Comparison of ENCODE assay signal across 21 cellular contexts in the genomic region with DNA sequence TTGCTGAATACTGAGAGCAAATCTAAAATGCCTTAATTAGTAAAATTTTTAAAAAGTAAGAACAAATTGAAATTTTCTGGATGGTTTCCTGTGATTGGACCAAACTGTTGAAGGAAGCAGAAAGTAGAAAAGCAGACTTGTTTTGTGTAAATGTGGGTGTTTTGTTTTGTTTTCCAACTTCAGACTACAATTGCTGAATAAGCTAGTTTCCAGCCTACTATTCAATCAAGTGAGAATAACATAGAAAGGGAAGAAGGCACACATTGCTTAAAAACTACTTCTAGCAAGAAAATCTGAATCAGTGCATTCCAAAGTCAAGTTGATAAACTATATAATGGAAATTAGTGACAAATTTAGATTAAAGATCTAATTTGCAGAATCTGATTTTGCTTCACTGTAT.
"Had no signal": no experiment of that assay in that cellular context is flagged by ENCODE, and none has a peak within 500 bp of the region (broad histone marks: within the 10 kb centered on the region; RNA-seq: fewer than 3 reads in every experiment).

No MANE protein-coding gene starts in this region.

- H3K9ac ChIP-seq: SK-N-SH had no signal

- ATAC-seq: T-cell had no signal

- H3K27ac Mint-ChIP-seq: T-cell had no signal

- H3K36me3 Mint-ChIP-seq: T-cell had no signal

- H3K9me2 ChIP-seq: SK-N-SH had no signal

- H3K4me2 ChIP-seq: SK-N-SH had no signal

- H3K27ac ChIP-seq: RWPE1 had no signal

- DNase-seq: Kasumi-1, KG1, MV-4-11, NCI-H1048, NCI-H1105, NCI-H1417, NCI-H1436 treated with DMSO at 0.1 percent for 48 hours, NCI-H1694, NCI-H187 treated with DMSO at 0.1 percent for 48 hours, NCI-H2029 treated with DMSO at 0.1 percent for 48 hours, NCI-H2171 treated with DMSO at 0.1 percent for 48 hours, NCI-H2227 treated with DMSO at 0.1 percent for 48 hours, NCI-H524, NCI-H526 treated with DMSO at 0.1 percent for 48 hours, NCI-H774, SHP77, SK-N-SH, SW 1271, T-cell had no signal

- FAIRE-seq: RCC 7860 had no signal

- H3K4me3 Mint-ChIP-seq: T-cell had no signal

- H3K9me3 ChIP-seq: SK-N-SH had no signal

- H3K4me1 Mint-ChIP-seq: T-cell had no signal

- H3K27me3 Mint-ChIP-seq: T-cell had no signal
